Comparison of ENCODE assay signal across 1 cellular context in the genomic region with DNA sequence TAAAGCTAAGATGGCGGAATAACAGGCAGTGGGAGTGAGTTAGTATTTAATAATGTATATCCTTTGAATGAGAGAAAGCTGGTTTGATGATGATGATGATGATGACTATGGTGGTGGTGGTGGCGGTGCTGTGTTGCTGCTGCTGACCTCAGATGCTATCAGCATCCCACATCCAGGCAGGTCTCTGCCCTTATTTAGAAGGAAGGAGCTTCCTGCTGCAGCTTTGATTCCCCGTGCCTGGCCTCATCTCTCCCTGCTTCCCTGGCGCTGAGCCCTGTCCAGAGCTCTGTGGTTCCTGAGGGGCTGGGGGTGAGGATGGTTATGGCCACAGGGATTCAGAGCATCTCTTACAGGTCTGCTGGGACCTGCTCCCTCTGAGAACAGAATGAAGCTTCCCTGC.
TF ChIP-seq lines count a peak whose summit lies in the region.

No MANE protein-coding gene starts in this region.

TF ChIP-seq in HepG2, 621 proteins besides CTCF, POLR2A, EP300 and RAD21:
- TF ChIP-seq ZNF547 (CRISPR knock-in tag; IDR thresholded peaks at IDR 0.05), result no peak
- TF ChIP-seq POGZ (CRISPR knock-in tag; IDR thresholded peaks at IDR 0.05), result no peak
- TF ChIP-seq, protein P1, sequence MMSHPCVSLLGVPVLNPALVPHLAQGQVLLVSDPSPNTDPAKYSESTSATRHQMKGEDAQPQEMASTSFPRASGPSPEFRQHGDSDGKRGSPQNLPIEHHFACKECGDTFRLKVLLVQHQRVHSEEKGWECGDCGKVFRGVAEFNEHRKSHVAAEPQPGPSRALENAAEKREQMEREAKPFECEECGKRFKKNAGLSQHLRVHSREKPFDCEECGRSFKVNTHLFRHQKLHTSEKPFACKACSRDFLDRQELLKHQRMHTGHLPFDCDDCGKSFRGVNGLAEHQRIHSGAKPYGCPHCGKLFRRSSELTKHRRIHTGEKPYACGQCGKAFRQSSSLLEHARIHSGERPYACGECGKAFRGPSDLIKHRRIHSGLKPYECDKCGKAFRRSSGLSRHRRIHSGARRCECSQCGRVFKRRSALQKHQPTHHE (CRISPR knock-in tag; IDR thresholded peaks at IDR 0.05; ENCODE audit: borderline replicate concordance), result no peak
- TF ChIP-seq ZNF616 (CRISPR knock-in tag; IDR thresholded peaks at IDR 0.05; ENCODE audit: low read depth), result no peak
- TF ChIP-seq, protein P2, sequence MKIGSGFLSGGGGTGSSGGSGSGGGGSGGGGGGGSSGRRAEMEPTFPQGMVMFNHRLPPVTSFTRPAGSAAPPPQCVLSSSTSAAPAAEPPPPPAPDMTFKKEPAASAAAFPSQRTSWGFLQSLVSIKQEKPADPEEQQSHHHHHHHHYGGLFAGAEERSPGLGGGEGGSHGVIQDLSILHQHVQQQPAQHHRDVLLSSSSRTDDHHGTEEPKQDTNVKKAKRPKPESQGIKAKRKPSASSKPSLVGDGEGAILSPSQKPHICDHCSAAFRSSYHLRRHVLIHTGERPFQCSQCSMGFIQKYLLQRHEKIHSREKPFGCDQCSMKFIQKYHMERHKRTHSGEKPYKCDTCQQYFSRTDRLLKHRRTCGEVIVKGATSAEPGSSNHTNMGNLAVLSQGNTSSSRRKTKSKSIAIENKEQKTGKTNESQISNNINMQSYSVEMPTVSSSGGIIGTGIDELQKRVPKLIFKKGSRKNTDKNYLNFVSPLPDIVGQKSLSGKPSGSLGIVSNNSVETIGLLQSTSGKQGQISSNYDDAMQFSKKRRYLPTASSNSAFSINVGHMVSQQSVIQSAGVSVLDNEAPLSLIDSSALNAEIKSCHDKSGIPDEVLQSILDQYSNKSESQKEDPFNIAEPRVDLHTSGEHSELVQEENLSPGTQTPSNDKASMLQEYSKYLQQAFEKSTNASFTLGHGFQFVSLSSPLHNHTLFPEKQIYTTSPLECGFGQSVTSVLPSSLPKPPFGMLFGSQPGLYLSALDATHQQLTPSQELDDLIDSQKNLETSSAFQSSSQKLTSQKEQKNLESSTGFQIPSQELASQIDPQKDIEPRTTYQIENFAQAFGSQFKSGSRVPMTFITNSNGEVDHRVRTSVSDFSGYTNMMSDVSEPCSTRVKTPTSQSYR (CRISPR knock-in tag; IDR thresholded peaks at IDR 0.05; ENCODE audit: borderline replicate concordance), result no peak
- TF ChIP-seq, protein P3, sequence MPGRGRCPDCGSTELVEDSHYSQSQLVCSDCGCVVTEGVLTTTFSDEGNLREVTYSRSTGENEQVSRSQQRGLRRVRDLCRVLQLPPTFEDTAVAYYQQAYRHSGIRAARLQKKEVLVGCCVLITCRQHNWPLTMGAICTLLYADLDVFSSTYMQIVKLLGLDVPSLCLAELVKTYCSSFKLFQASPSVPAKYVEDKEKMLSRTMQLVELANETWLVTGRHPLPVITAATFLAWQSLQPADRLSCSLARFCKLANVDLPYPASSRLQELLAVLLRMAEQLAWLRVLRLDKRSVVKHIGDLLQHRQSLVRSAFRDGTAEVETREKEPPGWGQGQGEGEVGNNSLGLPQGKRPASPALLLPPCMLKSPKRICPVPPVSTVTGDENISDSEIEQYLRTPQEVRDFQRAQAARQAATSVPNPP (CRISPR knock-in tag; IDR thresholded peaks at IDR 0.05), result no peak
- TF ChIP-seq, protein P4, sequence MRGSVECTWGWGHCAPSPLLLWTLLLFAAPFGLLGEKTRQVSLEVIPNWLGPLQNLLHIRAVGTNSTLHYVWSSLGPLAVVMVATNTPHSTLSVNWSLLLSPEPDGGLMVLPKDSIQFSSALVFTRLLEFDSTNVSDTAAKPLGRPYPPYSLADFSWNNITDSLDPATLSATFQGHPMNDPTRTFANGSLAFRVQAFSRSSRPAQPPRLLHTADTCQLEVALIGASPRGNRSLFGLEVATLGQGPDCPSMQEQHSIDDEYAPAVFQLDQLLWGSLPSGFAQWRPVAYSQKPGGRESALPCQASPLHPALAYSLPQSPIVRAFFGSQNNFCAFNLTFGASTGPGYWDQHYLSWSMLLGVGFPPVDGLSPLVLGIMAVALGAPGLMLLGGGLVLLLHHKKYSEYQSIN (CRISPR knock-in tag; IDR thresholded peaks at IDR 0.05; ENCODE audit: borderline replicate concordance), result no peak
- TF ChIP-seq ZNF282 (IDR thresholded peaks at IDR 0.05; ENCODE audit: partially characterized antibody), result no peak
- no peak for TF ChIP-seq ZNF703 (CRISPR knock-in tag; IDR thresholded peaks at IDR 0.05; ENCODE audit: borderline replicate concordance)
- no peak for TF ChIP-seq NFIC (IDR thresholded peaks at IDR 0.05; ENCODE audit: low read length)
- TF ChIP-seq ZNF549 (CRISPR knock-in tag; IDR thresholded peaks at IDR 0.05), result no peak
- no peak for TF ChIP-seq ETV6 (CRISPR knock-in tag; conservative IDR thresholded peaks at IDR 0.05)
- no peak for TF ChIP-seq ZBTB8A (CRISPR knock-in tag; IDR thresholded peaks at IDR 0.05; ENCODE audit: borderline replicate concordance, low read depth)
- TF ChIP-seq ZFP41 (CRISPR knock-in tag; IDR thresholded peaks at IDR 0.05; ENCODE audit: borderline replicate concordance), result no peak
- no peak for TF ChIP-seq ZNF207 (IDR thresholded peaks at IDR 0.05; ENCODE audit: borderline replicate concordance)
- TF ChIP-seq KLF6 (CRISPR knock-in tag; IDR thresholded peaks at IDR 0.05), result no peak
- TF ChIP-seq SP1 (IDR thresholded peaks at IDR 0.05), result no peak
- TF ChIP-seq SP1 (CRISPR knock-in tag; IDR thresholded peaks at IDR 0.05), result no peak
- TF ChIP-seq, protein P5, sequence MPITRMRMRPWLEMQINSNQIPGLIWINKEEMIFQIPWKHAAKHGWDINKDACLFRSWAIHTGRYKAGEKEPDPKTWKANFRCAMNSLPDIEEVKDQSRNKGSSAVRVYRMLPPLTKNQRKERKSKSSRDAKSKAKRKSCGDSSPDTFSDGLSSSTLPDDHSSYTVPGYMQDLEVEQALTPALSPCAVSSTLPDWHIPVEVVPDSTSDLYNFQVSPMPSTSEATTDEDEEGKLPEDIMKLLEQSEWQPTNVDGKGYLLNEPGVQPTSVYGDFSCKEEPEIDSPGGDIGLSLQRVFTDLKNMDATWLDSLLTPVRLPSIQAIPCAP (CRISPR knock-in tag; IDR thresholded peaks at IDR 0.05; ENCODE audit: low read depth), result no peak
- TF ChIP-seq AHR (CRISPR knock-in tag; IDR thresholded peaks at IDR 0.05), result no peak
- TF ChIP-seq ISL2 (CRISPR knock-in tag; IDR thresholded peaks at IDR 0.05), result no peak
